In genomic region chr5:96807099-96807654, GRCh38 we compare ENCODE assay signal across 8 cellular contexts. TPM values are rescaled to one million over a fixed set of nuclear protein-coding genes. Genes with fewer than 3 reads are reported as not detected.
DNase-seq lines count a peak whose midpoint lies in the region; ATAC-seq and TF ChIP-seq lines count a peak whose summit lies in the region.

No MANE protein-coding gene starts in this region.

- H3K27me3 Mint-ChIP-seq in WTC11 (ENCODE audit: low read depth), result peaks cover 15% of the 10 kb centered on the region
- H3K27me3 Mint-ChIP-seq in effector memory CD8-positive, alpha-beta T cell, result no peaks in the 10 kb centered on the region

- H3K27ac Mint-ChIP-seq in WTC11, result peak overlapping the region; percentile 87
- peak overlapping the region; percentile 100 for H3K27ac Mint-ChIP-seq in effector memory CD8-positive, alpha-beta T cell

- ATAC-seq in HG02840 (IDR thresholded peaks at IDR 0.05; ENCODE audit: low FRiP score, unreplicated experiment) (peak; percentile 33), WTC11 (peak; percentile 7)
- ATAC-seq in effector memory CD8-positive, alpha-beta T cell (replicated peaks), result peak; percentile 27

- no peaks in the 10 kb centered on the region for H3K9me3 Mint-ChIP-seq in WTC11
- no peaks in the 10 kb centered on the region for H3K9me3 Mint-ChIP-seq in effector memory CD8-positive, alpha-beta T cell

- DNase-seq in AG08396 (ENCODE audit: low spot score) (peak; percentile 88), GM13976 (ENCODE audit: low spot score) (peak; percentile 70), NCI-H2029 (lab: John Stamatoyannopoulos, UW) (peak; percentile 72), WTC11 (ENCODE audit: low spot score) (no peak), lung microvascular endothelial cell (ENCODE audit: low read depth in 2 of 2) (peak; percentile 73 to 83), substantia nigra (lab: John Stamatoyannopoulos, UW) (peak; percentile 6 to 94 (median 76))
- DNase-seq in effector memory CD8-positive, alpha-beta T cell, result peak in 1 of 3 experiments; percentile 52

- POLR2A ChIA-PET in WTC11 (lab: Charles Lee), result interaction anchor here (0.6 to 1.5 kb wide), 3 partner anchors 11 to 267 kb away, joined by 3 to 8 read pairs (median 3); no protein-coding TSS in a partner anchor

- H3K4me1 Mint-ChIP-seq in WTC11, result peaks cover 26% of the 10 kb centered on the region
- peaks cover 50 to 54% of the 10 kb centered on the region in 2 donors for H3K4me1 Mint-ChIP-seq in effector memory CD8-positive, alpha-beta T cell (ENCODE audit: low read depth in 2 of 2)

- CTCF ChIA-PET in WTC11 (lab: Charles Lee), result interaction anchor here (1.2 to 1.5 kb wide), 3 partner anchors 10 to 193 kb away, joined by 3 read pairs; no protein-coding TSS in a partner anchor

- in situ Hi-C loops in GM13976 (cut with MboI; ENCODE audit: low sequenced_read_pairs, unreplicated experiment), result no loop called here

- no peak for TF ChIP-seq CTCF in GM13976 (IDR thresholded peaks at IDR 0.05; ENCODE audit: borderline replicate concordance, control extremely low read depth, extremely low read depth, insufficient read depth, missing control alignments)
- no peak for TF ChIP-seq CTCF in WTC11 (IDR thresholded peaks at IDR 0.05)

- H3K4me3 Mint-ChIP-seq in WTC11, result peak overlapping the region; percentile 85
- H3K4me3 Mint-ChIP-seq in effector memory CD8-positive, alpha-beta T cell, result peak overlapping the region; percentile 92 to 98

- H3K27ac ChIP-seq in substantia nigra (ENCODE audit: low read depth, low read length, poor library complexity, severe bottlenecking), result peak overlapping the region; percentile 99

- H3K36me3 Mint-ChIP-seq in WTC11, result no peaks in the 10 kb centered on the region
- peaks cover 60% of the 10 kb centered on the region for H3K36me3 Mint-ChIP-seq in effector memory CD8-positive, alpha-beta T cell (ENCODE audit: insufficient read depth)

TF ChIP-seq in WTC11, 78 proteins besides CTCF, POLR2A, EP300 and RAD21:
- TF ChIP-seq GABPB1 (CRISPR knock-in tag; IDR thresholded peaks at IDR 0.05) (0 out of 2 replicates have a peak, but pooled peaks have one; percentile 10), ZNF219 (CRISPR knock-in tag; IDR thresholded peaks at IDR 0.05; ENCODE audit: borderline replicate concordance) (peak; percentile 57; the same call in 1 of the 2 replicates), USF2 (CRISPR knock-in tag; IDR thresholded peaks at IDR 0.05) (0 out of 2 replicates have a peak, but pooled peaks have one; percentile 35), JUN (CRISPR knock-in tag; IDR thresholded peaks at IDR 0.05) (peak; percentile 66; the same call in 1 of the 2 replicates), MYBL2 (CRISPR knock-in tag; IDR thresholded peaks at IDR 0.05) (peak; percentile 52; the same call in 1 of the 2 replicates), ATF3 (CRISPR knock-in tag; conservative IDR thresholded peaks at IDR 0.05) (no peak), NFYB (CRISPR knock-in tag; conservative IDR thresholded peaks at IDR 0.05; ENCODE audit: low read depth) (no peak), MAX (CRISPR knock-in tag; IDR thresholded peaks at IDR 0.05) (0 out of 2 replicates have a peak, but pooled peaks have one; percentile 13)

RNA-seq across cellular contexts. Expression of gene ERAP1, which starts 0.6 kb away (rescaled TPM):
- 10.6 to 13.9 TPM (median 11.7 TPM) in 3 replicates for total RNA-seq in WTC11 (2021)
- 40.5 and 57.3 TPM in 2 replicates for total RNA-seq in lung microvascular endothelial cell
